1 cellular context compared by ENCODE assay signal in the genomic region with DNA sequence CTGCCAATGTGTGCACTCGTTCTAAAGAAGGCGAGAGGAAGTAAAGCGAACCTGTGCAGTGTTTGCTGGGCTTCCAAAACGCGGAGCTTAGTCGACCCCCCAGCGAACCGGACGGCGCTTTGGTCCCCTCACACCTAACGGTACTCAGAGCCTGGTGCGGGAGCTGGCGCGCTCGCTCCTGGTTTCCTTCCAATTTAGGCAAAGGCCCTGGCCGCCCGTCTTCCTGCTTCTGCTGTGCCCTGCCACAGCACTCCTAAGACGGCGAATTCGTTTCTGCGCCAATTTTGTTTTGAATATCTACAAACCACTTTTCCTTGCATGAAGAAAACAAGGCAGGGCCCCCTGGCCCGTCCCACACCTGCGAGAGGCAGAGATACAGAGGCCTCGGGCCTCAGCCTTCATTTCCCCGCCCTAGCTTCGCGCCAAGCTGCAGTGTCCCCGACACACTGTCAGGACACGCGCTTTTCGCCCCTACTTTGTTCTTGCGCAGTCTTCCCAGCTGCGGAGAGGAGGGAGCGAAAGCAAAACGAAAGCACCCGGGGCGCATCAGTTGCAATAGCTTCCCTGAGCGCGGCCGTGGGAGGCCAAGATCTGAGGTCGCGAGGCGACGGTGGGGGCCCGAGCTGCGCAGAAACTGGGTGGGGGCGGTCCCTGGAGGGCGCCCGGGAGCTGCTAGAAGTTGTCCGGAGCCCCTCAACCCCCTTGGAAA.
A peak's percentile ranks its signal among the peaks of the same experiment; 100 is the strongest.
TF ChIP-seq lines count a peak whose summit lies in the region.

No MANE protein-coding gene starts in this region.

TF ChIP-seq in HepG2, 621 proteins besides CTCF, POLR2A, EP300 and RAD21:
- TF ChIP-seq, protein P1, sequence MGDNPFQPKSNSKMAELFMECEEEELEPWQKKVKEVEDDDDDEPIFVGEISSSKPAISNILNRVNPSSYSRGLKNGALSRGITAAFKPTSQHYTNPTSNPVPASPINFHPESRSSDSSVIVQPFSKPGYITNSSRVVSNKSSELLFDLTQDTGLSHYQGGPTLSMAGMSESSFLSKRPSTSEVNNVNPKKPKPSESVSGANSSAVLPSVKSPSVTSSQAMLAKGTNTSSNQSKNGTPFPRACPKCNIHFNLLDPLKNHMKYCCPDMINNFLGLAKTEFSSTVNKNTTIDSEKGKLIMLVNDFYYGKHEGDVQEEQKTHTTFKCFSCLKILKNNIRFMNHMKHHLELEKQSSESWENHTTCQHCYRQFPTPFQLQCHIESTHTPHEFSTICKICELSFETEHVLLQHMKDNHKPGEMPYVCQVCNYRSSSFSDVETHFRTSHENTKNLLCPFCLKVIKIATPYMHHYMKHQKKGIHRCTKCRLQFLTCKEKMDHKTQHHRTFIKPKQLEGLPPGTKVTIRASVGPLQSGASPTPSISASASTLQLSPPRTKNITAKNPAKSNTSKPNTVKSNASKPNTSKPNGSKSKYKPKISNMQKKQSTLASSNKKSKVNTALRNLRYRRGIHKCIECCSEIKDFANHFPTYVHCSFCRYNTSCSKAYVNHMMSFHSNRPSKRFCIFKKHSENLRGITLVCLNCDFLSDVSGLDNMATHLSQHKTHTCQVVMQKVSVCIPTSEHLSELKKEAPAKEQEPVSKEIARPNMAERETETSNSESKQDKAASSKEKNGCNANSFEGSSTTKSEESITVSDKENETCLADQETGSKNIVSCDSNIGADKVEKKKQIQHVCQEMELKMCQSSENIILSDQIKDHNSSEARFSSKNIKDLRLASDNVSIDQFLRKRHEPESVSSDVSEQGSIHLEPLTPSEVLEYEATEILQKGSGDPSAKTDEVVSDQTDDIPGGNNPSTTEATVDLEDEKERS (CRISPR knock-in tag; IDR thresholded peaks at IDR 0.05), result 0 out of 2 replicates have a peak, but pooled peaks have one; percentile 2
- TF ChIP-seq THYN1 (CRISPR knock-in tag; IDR thresholded peaks at IDR 0.05; ENCODE audit: borderline replicate concordance, low read depth) (no peak), FOXK2 (IDR thresholded peaks at IDR 0.05) (no peak), AGO2 (optimal IDR thresholded peaks at IDR 0.05; ENCODE audit: low read depth, low read length) (peak; percentile 8), NFYB (CRISPR knock-in tag; IDR thresholded peaks at IDR 0.05) (no peak), SIX4 (CRISPR knock-in tag; IDR thresholded peaks at IDR 0.05) (no peak), ZBTB20 (CRISPR knock-in tag; IDR thresholded peaks at IDR 0.05; ENCODE audit: borderline replicate concordance, low read depth) (no peak)
TF ChIP-seq in HepG2: peak in this region for 2.
